Comparison of ENCODE assay signal across 32 cellular contexts in genomic region chr9:75432386-75432785, GRCh38.
A peak's percentile ranks its signal among the peaks of the same experiment; 100 is the strongest.
DNase-seq lines count a peak whose midpoint lies in the region; ATAC-seq, FAIRE-seq and TF ChIP-seq lines count a peak whose summit lies in the region.
"Had no signal": no experiment of that assay in that cellular context is flagged by ENCODE, and none has a peak within 500 bp of the region (broad histone marks: within the 10 kb centered on the region; RNA-seq: fewer than 3 reads in every experiment).

No MANE protein-coding gene starts in this region.

- H3K9me3 ChIP-seq in esophagus squamous epithelium (no peaks in the 10 kb centered on the region), kidney (ENCODE audit: control insufficient read depth in 1 of 2, low read length in 2 of 2) (no peaks in the 10 kb centered on the region), skeletal muscle tissue (ENCODE audit: control insufficient read depth in 3 of 3, low read length in 3 of 3) (no peaks in the 10 kb centered on the region), uterus (no peaks in the 10 kb centered on the region), OCI-LY7 (ENCODE audit: low read length) (no peaks in the 10 kb centered on the region)
- H3K9me3 ChIP-seq: BLaER1 treated with 17β-estradiol and CSF1 and Interleukin-3, amounts not matched to agents 10 nM and 100 nM; neutrophil; psoas muscle; transverse colon had no signal

- H3K27ac ChIP-seq in esophagus squamous epithelium (peak overlapping the region in 3 of 4 donors; percentile 34 to 84 (median 73)), kidney (ENCODE audit: low read depth in 2 of 2, low read length in 2 of 2) (no peak overlapping the region), skeletal muscle tissue (ENCODE audit: low read depth, low read length) (peak overlapping the region; percentile 55), uterus (peak overlapping the region; percentile 25 to 33), OCI-LY7 (ENCODE audit: low read depth, low read length, poor library complexity, severe bottlenecking) (no peak overlapping the region)
- H3K27ac ChIP-seq: BLaER1 treated with 17β-estradiol and CSF1 and Interleukin-3, amounts not matched to agents 10 nM and 100 nM; HL-60; KMS-11; neutrophil; PC-9; psoas muscle; transverse colon had no signal

- no peaks in the 10 kb centered on the region for H3K79me2 ChIP-seq in OCI-LY7 (ENCODE audit: insufficient read depth, low read depth, low read length)

- H3K4me1 ChIP-seq in esophagus squamous epithelium (peaks cover 0 to 18% (median 0%) of the 10 kb centered on the region in 3 donors), kidney (ENCODE audit: control insufficient read depth in 1 of 2, insufficient read depth in 1 of 2, low read depth in 1 of 2, low read length in 2 of 2) (no peaks in the 10 kb centered on the region), skeletal muscle tissue (ENCODE audit: control insufficient read depth in 3 of 3, insufficient read depth in 3 of 3, low read length in 3 of 3) (peaks cover 0 to 4% (median 3%) of the 10 kb centered on the region in 3 donors), uterus (no peaks in the 10 kb centered on the region), OCI-LY7 (ENCODE audit: insufficient read depth, low read length, poor library complexity, severe bottlenecking) (no peaks in the 10 kb centered on the region)
- H3K4me1 ChIP-seq: psoas muscle, transverse colon had no signal

- intact Hi-C loops in esophagus squamous epithelium (cut with DNase I) (no loop called here), kidney (cut with DNase I) (no loop called here), uterus (cut with DNase I; ENCODE audit: low total_unique reads) (no loop called here), OCI-LY7 (cut with micrococcal nuclease; ENCODE audit: unreplicated experiment) (no loop called here)

- H3K27me3 ChIP-seq in esophagus squamous epithelium (no peaks in the 10 kb centered on the region), skeletal muscle tissue (ENCODE audit: control insufficient read depth in 3 of 3, insufficient read depth in 3 of 3, low read length in 3 of 3) (no peaks in the 10 kb centered on the region), uterus (no peaks in the 10 kb centered on the region)
- H3K27me3 ChIP-seq: BLaER1 treated with 17β-estradiol and CSF1 and Interleukin-3, amounts not matched to agents 10 nM and 100 nM; neutrophil; transverse colon had no signal

- H3K36me3 ChIP-seq in esophagus squamous epithelium: no peaks in the 10 kb centered on the region
- no peaks in the 10 kb centered on the region for H3K36me3 ChIP-seq in kidney (ENCODE audit: control insufficient read depth in 1 of 2, insufficient read depth in 2 of 2, low read length in 2 of 2)
- no peaks in the 10 kb centered on the region for H3K36me3 ChIP-seq in skeletal muscle tissue (ENCODE audit: control insufficient read depth in 3 of 3, insufficient read depth in 3 of 3, low read length in 3 of 3)
- no peaks in the 10 kb centered on the region for H3K36me3 ChIP-seq in uterus
- H3K36me3 ChIP-seq in OCI-LY7 (ENCODE audit: insufficient read depth, low read length): no peaks in the 10 kb centered on the region
- H3K36me3 ChIP-seq: BLaER1 treated with 17β-estradiol and CSF1 and Interleukin-3, amounts not matched to agents 10 nM and 100 nM; neutrophil; transverse colon had no signal

- no peak for DNase-seq in esophagus squamous epithelium (lab: John Stamatoyannopoulos, UW)
- peak; percentile 69 for DNase-seq in kidney
- peak in 1 of 2 donors; percentile 37 for DNase-seq in uterus
- no peak for DNase-seq in OCI-LY7 (ENCODE audit: low spot score)
- DNase-seq in activated CD4-positive, alpha-beta T cell treated with anti-CD3 and anti-CD28 coated beads, Interleukin-2, amount 50 U/mL, for 4 hours: no peak
- no peak for DNase-seq in activated CD4-positive, CD25-positive, alpha-beta regulatory T cell (lab: John Stamatoyannopoulos, UW)
- DNase-seq: activated B cell treated with CpG ODN at 0.5 μM for 24 hours; activated CD4-positive, alpha-beta T cell treated with anti-CD3 and anti-CD28 coated beads, Interleukin-2, amount 50 U/mL, for 1 hour; activated CD8-positive, alpha-beta memory T cell treated with anti-CD3 and anti-CD28 coated beads, Interleukin-2, amount 10 ng/mL, durations not matched to agents 7 days and 5 days; activated gamma-delta T cell treated with Interleukin-2 at 50 U/mL for 16 hours; activated naive CD8-positive, alpha-beta T cell treated with anti-CD3 and anti-CD28 coated beads, Interleukin-2, amount 10 ng/mL, durations not matched to agents 7 days and 5 days; activated T-cell treated with anti-CD3 and anti-CD28 coated beads, Interleukin-2, amount 50 U/mL, for 4 hours; COR-L47; HCEC 1CT; midbrain; naive B cell; NCI-H1417; NCI-H2081; NCI-H2227 treated with DMSO at 0.1 percent for 48 hours; NCI-H526; PC-9; stimulated activated naive B cell treated with anti-CD40 and anti-IgM and Interleukin-4, amounts not matched to agents 10 μg/mL and 1 μg/mL and 100 μg/mL, for 72 hours; transverse colon had no signal

- no peaks in the 10 kb centered on the region for H3K9me2 ChIP-seq in OCI-LY7 (ENCODE audit: insufficient read depth, low read length)

- no peaks in the 10 kb centered on the region for H4K20me1 ChIP-seq in OCI-LY7 (ENCODE audit: insufficient read depth, low read length)
- H4K20me1 ChIP-seq: BLaER1 treated with 17β-estradiol and CSF1 and Interleukin-3, amounts not matched to agents 10 nM and 100 nM had no signal

- H2AFZ ChIP-seq in OCI-LY7 (ENCODE audit: low read length): no peak overlapping the region
- H2AFZ ChIP-seq: PC-9 had no signal

- 25 to 31% methylated on average over 1 of the region's 1 CpG for whole genome bisulfite sequencing in esophagus squamous epithelium, 2 donors

- CTCF ChIA-PET in OCI-LY7 (lab: Charles Lee; ENCODE audit: unreplicated experiment): no interaction called here

- no peak overlapping the region for H3K9ac ChIP-seq in kidney (ENCODE audit: low read length in 2 of 2)
- no peak overlapping the region for H3K9ac ChIP-seq in skeletal muscle tissue (ENCODE audit: low read depth in 1 of 3, low read length in 3 of 3)
- H3K9ac ChIP-seq: BLaER1 treated with 17β-estradiol and CSF1 and Interleukin-3, amounts not matched to agents 10 nM and 100 nM; KMS-11 had no signal

- TF ChIP-seq CTCF in esophagus squamous epithelium (IDR thresholded peaks at IDR 0.05) (no peak), kidney (IDR thresholded peaks at IDR 0.05; ENCODE audit: borderline replicate concordance, extremely low read depth, insufficient read depth) (no peak), uterus (IDR thresholded peaks at IDR 0.05) (no peak), OCI-LY7 (conservative IDR thresholded peaks at IDR 0.05; ENCODE audit: low read length) (no peak)

- no peak for ATAC-seq in GM18498 (IDR thresholded peaks at IDR 0.05; ENCODE audit: unreplicated experiment)
- ATAC-seq: activated CD8-positive, alpha-beta memory T cell treated with anti-CD3 and anti-CD28 coated beads, Interleukin-2, amount 10 ng/mL, durations not matched to agents 7 days and 5 days; activated T-cell treated with anti-CD3 and anti-CD28 coated beads, Interleukin-2, amount 50 U/mL, for 4 hours; SK-N-SH treated with all-trans-retinoic acid at 6 μM for 48 hours; stimulated activated naive B cell treated with anti-CD40 and anti-IgM and Interleukin-4, amounts not matched to agents 10 μg/mL and 1 μg/mL and 100 μg/mL, for 72 hours had no signal

- H3K4me3 ChIP-seq in esophagus squamous epithelium (no peak overlapping the region), kidney (ENCODE audit: low read length in 2 of 2) (no peak overlapping the region), skeletal muscle tissue (ENCODE audit: low read length in 3 of 3) (no peak overlapping the region), uterus (no peak overlapping the region), OCI-LY7 (ENCODE audit: low read depth, low read length, poor library complexity, severe bottlenecking) (no peak overlapping the region)
- H3K4me3 ChIP-seq: BLaER1 treated with 17β-estradiol and CSF1 and Interleukin-3, amounts not matched to agents 10 nM and 100 nM; PC-9; psoas muscle; transverse colon had no signal

- BruUV-seq in OCI-LY7 (replicated peaks; lab: Mats Ljungman, UMichigan): no TSS peak

- FAIRE-seq in kidney (lab: Jason Lieb, UNC): no peak
- FAIRE-seq: GM12891 had no signal

- no peak overlapping the region for H3K4me2 ChIP-seq in OCI-LY7 (ENCODE audit: low read length)
- H3K4me2 ChIP-seq: BLaER1 treated with 17β-estradiol and CSF1 and Interleukin-3, amounts not matched to agents 10 nM and 100 nM; KMS-11; PC-9 had no signal

- POLR2A ChIA-PET in OCI-LY7 (lab: Charles Lee): interaction anchor here (0.6 kb wide), 1 partner anchor 11 kb away, joined by 3 read pairs; no protein-coding TSS in a partner anchor

- TF ChIP-seq POLR2A in esophagus squamous epithelium (IDR thresholded peaks at IDR 0.05): no peak
- no peak for TF ChIP-seq POLR2A in uterus (IDR thresholded peaks at IDR 0.05)

Comparison
In these comparisons a context has a peak if more than half of its experiments do, and no peak if none do; other contexts are left out.
1. H3K27ac ChIP-seq: peak in esophagus squamous epithelium (3 of 4), skeletal muscle tissue (single experiment) and uterus (2 of 2); none in kidney (0 of 2) and OCI-LY7 (single experiment).